Comparison of ENCODE assay signal across 9 cellular contexts in the genomic region with DNA sequence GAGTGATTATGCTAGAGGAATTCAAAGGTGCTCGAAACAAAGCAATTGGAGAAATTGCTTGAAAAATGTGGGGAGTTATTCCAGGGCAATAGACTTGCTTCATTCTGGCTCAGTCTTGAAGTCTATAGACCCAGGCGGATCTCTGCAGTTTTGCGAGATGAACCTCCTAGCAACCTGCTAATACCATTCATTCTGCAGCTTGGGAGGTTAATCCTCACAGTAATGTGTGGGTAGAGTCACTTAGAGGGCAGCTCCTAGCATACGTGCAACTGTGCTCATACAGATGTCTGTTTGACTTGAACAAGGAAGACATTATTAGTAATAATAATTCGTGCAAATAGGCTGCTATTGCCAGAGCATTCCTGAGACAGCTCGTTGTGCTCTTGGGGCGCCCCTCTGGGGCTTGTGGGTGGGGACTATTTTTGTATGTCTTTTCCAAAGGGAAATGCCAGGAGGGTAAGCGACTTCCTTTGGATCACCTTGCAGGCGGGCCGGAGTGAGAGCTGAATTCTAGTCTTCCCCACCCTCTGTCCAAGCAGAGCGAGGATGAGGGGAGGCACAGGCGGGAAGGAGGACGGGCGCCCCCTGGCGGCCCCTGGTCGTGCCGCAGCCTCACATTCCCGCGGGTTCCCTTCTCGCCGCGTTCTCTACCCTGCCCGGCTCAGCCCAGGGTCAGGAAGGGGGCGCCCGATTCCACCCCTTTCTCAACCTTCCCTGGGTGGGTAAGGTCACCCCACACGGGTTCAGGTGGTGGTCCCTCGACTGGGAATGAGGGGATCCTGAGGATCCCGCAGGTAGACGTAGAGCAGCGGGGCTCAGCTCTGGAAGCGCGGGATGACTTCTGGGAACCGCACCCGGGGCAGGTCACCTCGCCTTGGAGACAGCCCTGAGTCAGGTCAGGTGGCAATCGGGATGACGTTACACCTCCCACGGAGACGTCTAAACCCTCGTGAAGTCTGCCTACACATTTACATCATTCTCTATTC.
A peak's percentile ranks its signal among the peaks of the same experiment; 100 is the strongest.
DNase-seq lines count a peak whose midpoint lies in the region; ATAC-seq and TF ChIP-seq lines count a peak whose summit lies in the region.
"Had no signal": no experiment of that assay in that cellular context is flagged by ENCODE, and none has a peak within 500 bp of the region (broad histone marks: within the 10 kb centered on the region; RNA-seq: fewer than 3 reads in every experiment).

No MANE protein-coding gene starts in this region.

- in situ Hi-C loops in Panc1 (cut with HindIII; ENCODE audit: low pct_unique_long_range_greater_than_20kb, low sequenced_read_pairs) = no loop called here
- in situ Hi-C loops in astrocyte of the spinal cord (cut with HindIII; ENCODE audit: low sequenced_read_pairs) = no loop called here

- no peaks in the 10 kb centered on the region for H3K9me3 ChIP-seq in Panc1 (ENCODE audit: control insufficient read depth, insufficient read depth, low read depth, low read length)
- no peaks in the 10 kb centered on the region for H3K9me3 ChIP-seq in right lobe of liver

- H3K36me3 ChIP-seq in Panc1 (ENCODE audit: control insufficient read depth, insufficient read depth, low read length) = no peaks in the 10 kb centered on the region
- no peaks in the 10 kb centered on the region for H3K36me3 ChIP-seq in right lobe of liver
- H3K36me3 ChIP-seq: BLaER1 had no signal

- ATAC-seq in HG02870 (IDR thresholded peaks at IDR 0.05; ENCODE audit: unreplicated experiment) (peak; percentile 81), Panc1 (peak; percentile 72; the same call in 1 of the 2 replicates), right lobe of liver (peak; percentile 77 to 93 (median 82))

- WGBS in right lobe of liver (ENCODE audit: insufficient coverage, low coverage, low lambda C conversion rate, missing lambda C conversion rate) = 27% methylated on average over 19 of the region's 40 CpGs

- CTCF ChIA-PET in Panc1 (lab: Charles Lee) = no interaction called here

- intact Hi-C loops in Panc1 (cut with micrococcal nuclease; ENCODE audit: unreplicated experiment) (no loop called here), right lobe of liver (cut with DNase I) (no loop called here)

- H3K4me1 ChIP-seq in Panc1 (ENCODE audit: control insufficient read depth, insufficient read depth, low read length) (no peaks in the 10 kb centered on the region), right lobe of liver (no peaks in the 10 kb centered on the region)

- H3K27ac ChIP-seq in Panc1 (ENCODE audit: low read length) = no peak overlapping the region
- H3K27ac ChIP-seq in right lobe of liver = no peak overlapping the region
- H3K27ac ChIP-seq: BLaER1 had no signal

- H3K4me3 ChIP-seq in Panc1 (ENCODE audit: low read depth in 2 of 2, low read length in 2 of 2) (no peak overlapping the region), astrocyte of the spinal cord (ENCODE audit: low read depth, low read length) (no peak overlapping the region), right lobe of liver (no peak overlapping the region)
- H3K4me3 ChIP-seq: BLaER1 had no signal

- H3K27me3 ChIP-seq in Panc1 (ENCODE audit: control insufficient read depth, insufficient read depth, low read length) (peaks cover 2% of the 10 kb centered on the region; the same call in 1 of the 2 replicates), right lobe of liver (no peaks in the 10 kb centered on the region)
- H3K27me3 ChIP-seq: BLaER1 had no signal

- TF ChIP-seq CTCF in Panc1 (IDR thresholded peaks at IDR 0.05) (peak; percentile 77), astrocyte of the spinal cord (IDR thresholded peaks at IDR 0.05; ENCODE audit: low read depth, low read length) (peak; percentile 60), right lobe of liver (IDR thresholded peaks at IDR 0.05) (peak; percentile 53 to 64 (median 58))

- TF ChIP-seq POLR2A in right lobe of liver (IDR thresholded peaks at IDR 0.05) = no peak

- DNase-seq in NCI-H146 (lab: John Stamatoyannopoulos, UW) (peak; percentile 6), NCI-H146 treated with DMSO at 0.1 percent for 48 hours (lab: John Stamatoyannopoulos, UW; ENCODE audit: unreplicated experiment) (no peak), Panc1 (ENCODE audit: low read depth, low spot score) (no peak), astrocyte of the spinal cord (ENCODE audit: low read depth, low spot score) (no peak), right lobe of liver (peak in 2 of 3 donors; percentile 35 to 54), ureter (ENCODE audit: low spot score) (peak; percentile 46), Ammon's horn (ENCODE audit: low spot score) (no peak)

- BruUV-seq in Panc1 (replicated peaks; lab: Mats Ljungman, UMichigan) = no TSS peak

- POLR2A ChIA-PET in Panc1 (lab: Charles Lee) = no interaction called here

Comparison
In these comparisons a context has a peak if more than half of its experiments do, and no peak if none do; other contexts are left out.
1. DNase-seq: peak in NCI-H146 (single experiment), right lobe of liver (2 of 3) and ureter (single experiment); none in NCI-H146 treated with DMSO at 0.1 percent for 48 hours (single experiment), Panc1 (single experiment), astrocyte of the spinal cord (single experiment) and Ammon's horn (single experiment).
2. Peak in every context shown above with its lines, with median percentiles within 50 percentile points of each other: ATAC-seq and CTCF ChIP-seq.